ENCODE assay signal across 1 cellular context in genomic region chr7:99618726-99619125, GRCh38.
TF ChIP-seq lines count a peak whose summit lies in the region.

No MANE protein-coding gene starts in this region.

TF ChIP-seq in GM23338, 12 proteins besides CTCF, POLR2A, EP300 and RAD21 (continued from another document):
- TF ChIP-seq, protein P1, sequence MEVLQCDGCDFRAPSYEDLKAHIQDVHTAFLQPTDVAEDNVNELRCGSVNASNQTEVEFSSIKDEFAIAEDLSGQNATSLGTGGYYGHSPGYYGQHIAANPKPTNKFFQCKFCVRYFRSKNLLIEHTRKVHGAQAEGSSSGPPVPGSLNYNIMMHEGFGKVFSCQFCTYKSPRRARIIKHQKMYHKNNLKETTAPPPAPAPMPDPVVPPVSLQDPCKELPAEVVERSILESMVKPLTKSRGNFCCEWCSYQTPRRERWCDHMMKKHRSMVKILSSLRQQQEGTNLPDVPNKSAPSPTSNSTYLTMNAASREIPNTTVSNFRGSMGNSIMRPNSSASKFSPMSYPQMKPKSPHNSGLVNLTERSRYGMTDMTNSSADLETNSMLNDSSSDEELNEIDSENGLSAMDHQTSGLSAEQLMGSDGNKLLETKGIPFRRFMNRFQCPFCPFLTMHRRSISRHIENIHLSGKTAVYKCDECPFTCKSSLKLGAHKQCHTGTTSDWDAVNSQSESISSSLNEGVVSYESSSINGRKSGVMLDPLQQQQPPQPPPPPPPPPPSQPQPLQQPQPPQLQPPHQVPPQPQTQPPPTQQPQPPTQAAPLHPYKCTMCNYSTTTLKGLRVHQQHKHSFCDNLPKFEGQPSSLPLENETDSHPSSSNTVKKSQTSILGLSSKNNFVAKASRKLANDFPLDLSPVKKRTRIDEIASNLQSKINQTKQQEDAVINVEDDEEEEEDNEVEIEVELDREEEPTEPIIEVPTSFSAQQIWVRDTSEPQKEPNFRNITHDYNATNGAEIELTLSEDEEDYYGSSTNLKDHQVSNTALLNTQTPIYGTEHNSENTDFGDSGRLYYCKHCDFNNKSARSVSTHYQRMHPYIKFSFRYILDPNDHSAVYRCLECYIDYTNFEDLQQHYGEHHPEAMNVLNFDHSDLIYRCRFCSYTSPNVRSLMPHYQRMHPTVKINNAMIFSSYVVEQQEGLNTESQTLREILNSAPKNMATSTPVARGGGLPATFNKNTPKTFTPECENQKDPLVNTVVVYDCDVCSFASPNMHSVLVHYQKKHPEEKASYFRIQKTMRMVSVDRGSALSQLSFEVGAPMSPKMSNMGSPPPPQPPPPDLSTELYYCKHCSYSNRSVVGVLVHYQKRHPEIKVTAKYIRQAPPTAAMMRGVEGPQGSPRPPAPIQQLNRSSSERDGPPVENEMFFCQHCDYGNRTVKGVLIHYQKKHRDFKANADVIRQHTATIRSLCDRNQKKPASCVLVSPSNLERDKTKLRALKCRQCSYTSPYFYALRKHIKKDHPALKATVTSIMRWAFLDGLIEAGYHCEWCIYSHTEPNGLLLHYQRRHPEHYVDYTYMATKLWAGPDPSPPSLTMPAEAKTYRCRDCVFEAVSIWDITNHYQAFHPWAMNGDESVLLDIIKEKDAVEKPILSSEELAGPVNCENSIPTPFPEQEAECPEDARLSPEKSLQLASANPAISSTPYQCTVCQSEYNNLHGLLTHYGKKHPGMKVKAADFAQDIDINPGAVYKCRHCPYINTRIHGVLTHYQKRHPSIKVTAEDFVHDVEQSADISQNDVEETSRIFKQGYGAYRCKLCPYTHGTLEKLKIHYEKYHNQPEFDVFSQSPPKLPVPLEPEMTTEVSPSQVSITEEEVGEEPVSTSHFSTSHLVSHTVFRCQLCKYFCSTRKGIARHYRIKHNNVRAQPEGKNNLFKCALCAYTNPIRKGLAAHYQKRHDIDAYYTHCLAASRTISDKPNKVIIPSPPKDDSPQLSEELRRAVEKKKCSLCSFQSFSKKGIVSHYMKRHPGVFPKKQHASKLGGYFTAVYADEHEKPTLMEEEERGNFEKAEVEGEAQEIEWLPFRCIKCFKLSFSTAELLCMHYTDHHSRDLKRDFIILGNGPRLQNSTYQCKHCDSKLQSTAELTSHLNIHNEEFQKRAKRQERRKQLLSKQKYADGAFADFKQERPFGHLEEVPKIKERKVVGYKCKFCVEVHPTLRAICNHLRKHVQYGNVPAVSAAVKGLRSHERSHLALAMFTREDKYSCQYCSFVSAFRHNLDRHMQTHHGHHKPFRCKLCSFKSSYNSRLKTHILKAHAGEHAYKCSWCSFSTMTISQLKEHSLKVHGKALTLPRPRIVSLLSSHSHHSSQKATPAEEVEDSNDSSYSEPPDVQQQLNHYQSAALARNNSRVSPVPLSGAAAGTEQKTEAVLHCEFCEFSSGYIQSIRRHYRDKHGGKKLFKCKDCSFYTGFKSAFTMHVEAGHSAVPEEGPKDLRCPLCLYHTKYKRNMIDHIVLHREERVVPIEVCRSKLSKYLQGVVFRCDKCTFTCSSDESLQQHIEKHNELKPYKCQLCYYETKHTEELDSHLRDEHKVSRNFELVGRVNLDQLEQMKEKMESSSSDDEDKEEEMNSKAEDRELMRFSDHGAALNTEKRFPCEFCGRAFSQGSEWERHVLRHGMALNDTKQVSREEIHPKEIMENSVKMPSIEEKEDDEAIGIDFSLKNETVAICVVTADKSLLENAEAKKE (CRISPR knock-in tag; IDR thresholded peaks at IDR 0.05): no peak
- TF ChIP-seq EZH2 (IDR thresholded peaks at IDR 0.05; ENCODE audit: low read depth, unreplicated experiment) (no peak), NANOG (IDR thresholded peaks at IDR 0.05; ENCODE audit: borderline replicate concordance) (no peak), POLR2AphosphoS5 (IDR thresholded peaks at IDR 0.05; ENCODE audit: low read depth) (no peak), ZNF331 (CRISPR knock-in tag; IDR thresholded peaks at IDR 0.05; ENCODE audit: low read depth) (no peak), STAT1 (IDR thresholded peaks at IDR 0.05; ENCODE audit: unreplicated experiment) (no peak), EZH2phosphoT487 (IDR thresholded peaks at IDR 0.05; ENCODE audit: unreplicated experiment) (no peak), CREB1 (CRISPR knock-in tag; IDR thresholded peaks at IDR 0.05; ENCODE audit: low read depth) (no peak), ZNF114 (CRISPR knock-in tag; IDR thresholded peaks at IDR 0.05) (no peak)
- TF ChIP-seq, protein P2, sequence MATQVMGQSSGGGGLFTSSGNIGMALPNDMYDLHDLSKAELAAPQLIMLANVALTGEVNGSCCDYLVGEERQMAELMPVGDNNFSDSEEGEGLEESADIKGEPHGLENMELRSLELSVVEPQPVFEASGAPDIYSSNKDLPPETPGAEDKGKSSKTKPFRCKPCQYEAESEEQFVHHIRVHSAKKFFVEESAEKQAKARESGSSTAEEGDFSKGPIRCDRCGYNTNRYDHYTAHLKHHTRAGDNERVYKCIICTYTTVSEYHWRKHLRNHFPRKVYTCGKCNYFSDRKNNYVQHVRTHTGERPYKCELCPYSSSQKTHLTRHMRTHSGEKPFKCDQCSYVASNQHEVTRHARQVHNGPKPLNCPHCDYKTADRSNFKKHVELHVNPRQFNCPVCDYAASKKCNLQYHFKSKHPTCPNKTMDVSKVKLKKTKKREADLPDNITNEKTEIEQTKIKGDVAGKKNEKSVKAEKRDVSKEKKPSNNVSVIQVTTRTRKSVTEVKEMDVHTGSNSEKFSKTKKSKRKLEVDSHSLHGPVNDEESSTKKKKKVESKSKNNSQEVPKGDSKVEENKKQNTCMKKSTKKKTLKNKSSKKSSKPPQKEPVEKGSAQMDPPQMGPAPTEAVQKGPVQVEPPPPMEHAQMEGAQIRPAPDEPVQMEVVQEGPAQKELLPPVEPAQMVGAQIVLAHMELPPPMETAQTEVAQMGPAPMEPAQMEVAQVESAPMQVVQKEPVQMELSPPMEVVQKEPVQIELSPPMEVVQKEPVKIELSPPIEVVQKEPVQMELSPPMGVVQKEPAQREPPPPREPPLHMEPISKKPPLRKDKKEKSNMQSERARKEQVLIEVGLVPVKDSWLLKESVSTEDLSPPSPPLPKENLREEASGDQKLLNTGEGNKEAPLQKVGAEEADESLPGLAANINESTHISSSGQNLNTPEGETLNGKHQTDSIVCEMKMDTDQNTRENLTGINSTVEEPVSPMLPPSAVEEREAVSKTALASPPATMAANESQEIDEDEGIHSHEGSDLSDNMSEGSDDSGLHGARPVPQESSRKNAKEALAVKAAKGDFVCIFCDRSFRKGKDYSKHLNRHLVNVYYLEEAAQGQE (IDR thresholded peaks at IDR 0.05; ENCODE audit: unreplicated experiment): no peak
- TF ChIP-seq, protein P3, sequence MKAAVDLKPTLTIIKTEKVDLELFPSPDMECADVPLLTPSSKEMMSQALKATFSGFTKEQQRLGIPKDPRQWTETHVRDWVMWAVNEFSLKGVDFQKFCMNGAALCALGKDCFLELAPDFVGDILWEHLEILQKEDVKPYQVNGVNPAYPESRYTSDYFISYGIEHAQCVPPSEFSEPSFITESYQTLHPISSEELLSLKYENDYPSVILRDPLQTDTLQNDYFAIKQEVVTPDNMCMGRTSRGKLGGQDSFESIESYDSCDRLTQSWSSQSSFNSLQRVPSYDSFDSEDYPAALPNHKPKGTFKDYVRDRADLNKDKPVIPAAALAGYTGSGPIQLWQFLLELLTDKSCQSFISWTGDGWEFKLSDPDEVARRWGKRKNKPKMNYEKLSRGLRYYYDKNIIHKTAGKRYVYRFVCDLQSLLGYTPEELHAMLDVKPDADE (IDR thresholded peaks at IDR 0.05): no peak
